9 cellular contexts compared by ENCODE assay signal in the genomic region with DNA sequence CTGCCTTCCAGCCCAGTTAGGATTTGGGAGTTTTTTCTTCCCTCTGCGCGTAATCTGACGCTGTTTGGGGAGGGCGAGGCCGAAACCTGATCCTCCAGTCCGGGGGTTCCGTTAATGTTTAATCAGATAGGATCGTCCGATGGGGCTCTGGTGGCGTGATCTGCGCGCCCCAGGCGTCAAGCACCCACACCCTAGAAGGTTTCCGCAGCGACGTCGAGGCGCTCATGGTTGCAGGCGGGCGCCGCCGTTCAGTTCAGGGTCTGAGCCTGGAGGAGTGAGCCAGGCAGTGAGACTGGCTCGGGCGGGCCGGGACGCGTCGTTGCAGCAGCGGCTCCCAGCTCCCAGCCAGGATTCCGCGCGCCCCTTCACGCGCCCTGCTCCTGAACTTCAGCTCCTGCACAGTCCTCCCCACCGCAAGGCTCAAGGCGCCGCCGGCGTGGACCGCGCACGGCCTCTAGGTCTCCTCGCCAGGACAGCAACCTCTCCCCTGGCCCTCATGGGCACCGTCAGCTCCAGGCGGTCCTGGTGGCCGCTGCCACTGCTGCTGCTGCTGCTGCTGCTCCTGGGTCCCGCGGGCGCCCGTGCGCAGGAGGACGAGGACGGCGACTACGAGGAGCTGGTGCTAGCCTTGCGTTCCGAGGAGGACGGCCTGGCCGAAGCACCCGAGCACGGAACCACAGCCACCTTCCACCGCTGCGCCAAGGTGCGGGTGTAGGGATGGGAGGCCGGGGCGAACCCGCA. TPM values are rescaled to one million over a fixed set of nuclear protein-coding genes. Genes with fewer than 3 reads are reported as not detected.
A peak's percentile ranks its signal among the peaks of the same experiment; 100 is the strongest.
DNase-seq lines count a peak whose midpoint lies in the region; ATAC-seq and TF ChIP-seq lines count a peak whose summit lies in the region.
"Had no signal": no experiment of that assay in that cellular context is flagged by ENCODE, and none has a peak within 500 bp of the region (broad histone marks: within the 10 kb centered on the region; RNA-seq: fewer than 3 reads in every experiment).

PCSK9 (plus strand) TSS at position 207 of the 741 bp plus-strand sequence; CDS start at position 497, 290 bp downstream.

- H3K4me1 Mint-ChIP-seq in progenitor cell of endocrine pancreas (ENCODE audit: low read depth), result peaks cover 19% of the 10 kb centered on the region

- H3K27me3 Mint-ChIP-seq in progenitor cell of endocrine pancreas, result peaks cover 58% of the 10 kb centered on the region

- H3K36me3 Mint-ChIP-seq in progenitor cell of endocrine pancreas (ENCODE audit: insufficient read depth), result peaks cover 5% of the 10 kb centered on the region
- H3K36me3 Mint-ChIP-seq: activated naive CD4-positive, alpha-beta T cell treated with anti-CD3 and anti-CD28 coated beads, Interleukin-2, amount 50 U/mL, for 72 hours had no signal

- H3K9me3 ChIP-seq in heart right ventricle, result no peaks in the 10 kb centered on the region

- TF ChIP-seq CTCF in RWPE1 (conservative IDR thresholded peaks at IDR 0.05; ENCODE audit: low read depth) (no peak), heart right ventricle (IDR thresholded peaks at IDR 0.05) (no peak), progenitor cell of endocrine pancreas (IDR thresholded peaks at IDR 0.05; ENCODE audit: unreplicated experiment) (no peak)

- peak within 1 kb of the TSS; percentile 83 for H3K4me3 Mint-ChIP-seq in progenitor cell of endocrine pancreas (ENCODE audit: low read depth)

- peaks cover 0 to 14% (median 9%) of the 10 kb centered on the region in 9 donors for H3K4me1 ChIP-seq in heart right ventricle

- H3K27ac ChIP-seq in RWPE1, result peak within 1 kb of the TSS; percentile 89
- no peak within 1 kb of the TSS for H3K27ac ChIP-seq in heart right ventricle

- peak within 1 kb of the TSS; percentile 93 for H3K27ac Mint-ChIP-seq in progenitor cell of endocrine pancreas
- H3K27ac Mint-ChIP-seq: activated naive CD4-positive, alpha-beta T cell treated with anti-CD3 and anti-CD28 coated beads, Interleukin-2, amount 50 U/mL, for 72 hours had no signal

- H3K36me3 ChIP-seq in H7 (replicated peaks; ENCODE audit: control insufficient read depth, insufficient read depth, low read length) (no peaks in the 10 kb centered on the region), heart right ventricle (no peaks in the 10 kb centered on the region)

- 2% methylated on average over 67 of the region's 67 CpGs for WGBS in heart right ventricle, 2 donors

- H3K4me3 ChIP-seq in H7 (ENCODE audit: insufficient read depth, low read depth, low read length) (peak within 1 kb of the TSS; percentile 67), heart right ventricle (peak within 1 kb of the TSS in 6 of 10 donors; percentile 5 to 25 (median 19))

- ATAC-seq in heart right ventricle (peak; percentile 20 to 67 (median 46)), GM21737 (IDR thresholded peaks at IDR 0.05; ENCODE audit: unreplicated experiment) (no peak), GM19395 (IDR thresholded peaks at IDR 0.05; ENCODE audit: unreplicated experiment) (no peak)

- CTCF ChIA-PET in RWPE1 (lab: Yijun Ruan, JAX), result interaction anchor here (1.6 to 3.1 kb wide), 2 partner anchors 17 to 89 kb away, joined by 5 to 13 read pairs; no protein-coding TSS in a partner anchor

- intact Hi-C loops in heart right ventricle (cut with DNase I), result no loop called here

- DNase-seq in H7 (peak; percentile 90), RWPE1 (ENCODE audit: low spot score) (peak; percentile 92), heart right ventricle (no peak), progenitor cell of endocrine pancreas (ENCODE audit: low spot score, unreplicated experiment) (peak; percentile 43), Ammon's horn (ENCODE audit: low spot score) (no peak), NCI-H345 (lab: John Stamatoyannopoulos, UW) (no peak)

- no peaks in the 10 kb centered on the region for H3K9me3 Mint-ChIP-seq in progenitor cell of endocrine pancreas (ENCODE audit: low read depth)
- H3K9me3 Mint-ChIP-seq: activated naive CD4-positive, alpha-beta T cell treated with anti-CD3 and anti-CD28 coated beads, Interleukin-2, amount 50 U/mL, for 72 hours had no signal

- peaks cover 39% of the 10 kb centered on the region for H3K27me3 ChIP-seq in H7 (ENCODE audit: control insufficient read depth, insufficient read depth, low read length)
- peaks cover 4 to 76% (median 70%) of the 10 kb centered on the region in 7 donors for H3K27me3 ChIP-seq in heart right ventricle

- POLR2A ChIA-PET in RWPE1 (lab: Yijun Ruan, JAX; ENCODE audit: low non-redundant PET), result no interaction called here

RNA-seq across cellular contexts. Expression of gene PCSK9, which starts in this region (rescaled TPM):
- 103 and 171 TPM in 2 replicates for total RNA-seq in H7 (2014; rRNA removed; shearing (Covaris generic))
- total RNA-seq in heart right ventricle, result under 1 TPM in 2 of 10 donors, not detected in 8; 0.05 to 0.07 TPM
- under 1 TPM in 1 of 2 donors, not detected in 1; under 0.01 TPM for polyA plus RNA-seq in heart right ventricle
- 18.7 and 19.5 TPM in 2 replicates for total RNA-seq in progenitor cell of endocrine pancreas
- total RNA-seq: activated naive CD4-positive, alpha-beta T cell treated with anti-CD3 and anti-CD28 coated beads, Interleukin-2, amount 50 U/mL, for 72 hours had no signal

Comparison
In these comparisons a context has a peak if more than half of its experiments do, and no peak if none do; other contexts are left out.
1. RNA of gene PCSK9 (total RNA-seq): 103 to 171 TPM in H7 and 18.7 to 19.5 TPM in progenitor cell of endocrine pancreas; 0.05 to 0.07 TPM in heart right ventricle; every median in the first group is over 10 times any median in the second.
2. Peak in ATAC-seq and H3K4me3 ChIP-seq in heart right ventricle; RNA of the gene not detected or under 1 TPM.
3. DNase-seq: peak in H7 (single experiment), RWPE1 (single experiment) and progenitor cell of endocrine pancreas (single experiment); none in heart right ventricle (0 of 2), Ammon's horn (single experiment) and NCI-H345 (single experiment).